9 cellular contexts compared by ENCODE assay signal in the genomic region with DNA sequence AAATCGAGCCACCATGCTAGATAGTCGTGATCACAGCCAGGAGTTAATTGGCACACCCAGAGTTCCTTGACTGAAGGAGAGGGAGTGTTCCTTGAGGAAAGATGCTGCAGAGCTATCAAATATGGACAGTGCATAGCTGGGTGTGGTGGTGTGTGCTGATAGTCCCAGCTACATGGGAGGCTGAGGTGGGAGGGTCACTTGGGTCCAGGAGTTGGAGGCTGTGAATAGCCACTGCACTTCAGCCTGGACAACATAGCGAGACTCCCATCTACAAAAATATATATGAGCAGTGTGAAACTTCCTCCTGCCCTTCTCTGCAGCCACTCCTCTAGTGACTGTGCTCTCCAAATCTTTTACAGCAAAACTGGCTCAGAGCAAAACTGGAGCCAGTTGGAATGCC.
"Had no signal": no experiment of that assay in that cellular context is flagged by ENCODE, and none has a peak within 500 bp of the region (broad histone marks: within the 10 kb centered on the region; RNA-seq: fewer than 3 reads in every experiment).

No MANE protein-coding gene starts in this region.

- H3K9ac ChIP-seq: GM23248 had no signal

- ATAC-seq: K562 had no signal

- FAIRE-seq: H54, K562 had no signal

- H3K27ac ChIP-seq: GM23248, HL-60 had no signal

- DNase-seq: GM23248, GOT3, H9, HCEC 1CT, IMR-90, KG1 had no signal

- H2AFZ ChIP-seq: GM23248 had no signal

- H3K4me3 ChIP-seq: GM23248, K562 had no signal
